ENCODE assay signal across 33 cellular contexts in the genomic region with DNA sequence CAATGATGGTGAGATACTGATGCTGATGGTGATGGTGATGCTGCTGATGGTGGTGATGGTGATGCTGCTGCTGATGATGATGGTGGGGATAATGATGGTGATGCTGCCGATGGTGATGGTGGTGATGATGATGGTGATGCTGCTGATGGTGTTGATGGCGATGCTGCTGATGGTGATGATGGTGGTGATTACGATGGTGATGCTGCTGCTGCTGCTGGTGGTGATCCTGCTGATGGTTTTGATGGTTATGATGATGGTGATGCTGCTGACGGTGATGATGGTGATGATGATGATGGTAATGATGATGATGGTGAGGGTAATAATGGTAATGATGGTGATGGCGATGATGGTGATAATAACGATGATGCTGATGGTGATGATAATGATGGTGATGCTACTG. TPM values are rescaled to one million over a fixed set of nuclear protein-coding genes. Genes with fewer than 3 reads are reported as not detected.
"Had no signal": no experiment of that assay in that cellular context is flagged by ENCODE, and none has a peak within 500 bp of the region (broad histone marks: within the 10 kb centered on the region; RNA-seq: fewer than 3 reads in every experiment).

No MANE protein-coding gene starts in this region.

- H3K36me3 ChIP-seq: ascending aorta, breast epithelium, esophagus muscularis mucosa, gastrocnemius medialis, heart left ventricle had no signal

- H3K4me1 ChIP-seq: ascending aorta, breast epithelium, foreskin keratinocyte, gastrocnemius medialis had no signal

- DNase-seq: activated CD4-positive, alpha-beta memory T cell treated with anti-CD3 and anti-CD28 coated beads for 36 hours; activated CD4-positive, alpha-beta T cell treated with anti-CD3 and anti-CD28 coated beads for 36 hours; activated CD4-positive, alpha-beta T cell treated with anti-CD3 and anti-CD28 coated beads, Interleukin-2, amount 10 ng/mL, durations not matched to agents 24 days and 14 days; activated CD4-positive, CD25-positive, alpha-beta regulatory T cell; activated CD4-positive, CD25-positive, alpha-beta regulatory T cell treated with anti-CD3 and anti-CD28 coated beads, Interleukin-2, amount 50 U/mL, for 72 hours; activated CD8-positive, alpha-beta memory T cell treated with anti-CD3 and anti-CD28 coated beads, Interleukin-2, amount 10 ng/mL, durations not matched to agents 7 days and 5 days; activated CD8-positive, alpha-beta memory T cell treated with anti-CD3 and anti-CD28 coated beads, Interleukin-2, amount 50 U/mL, for 4 hours; activated CD8-positive, alpha-beta T cell treated with anti-CD3 and anti-CD28 coated beads, Interleukin-2, amount 10 ng/mL, durations not matched to agents 7 days and 5 days; activated gamma-delta T cell; activated naive CD4-positive, alpha-beta T cell; activated naive CD4-positive, alpha-beta T cell treated with anti-CD3 and anti-CD28 coated beads, Interleukin-2, amount 10 ng/mL, durations not matched to agents 7 days and 5 days; activated naive CD8-positive, alpha-beta T cell treated with anti-CD3 and anti-CD28 coated beads, Interleukin-2, amount 10 ng/mL, durations not matched to agents 7 days and 5 days; activated T-cell treated with anti-CD3 and anti-CD28 coated beads, Interleukin-2, amount 50 U/mL, for 1 hour; activated T-cell treated with anti-CD3 and anti-CD28 coated beads, Interleukin-2, amount 50 U/mL, for 48 hours; dorsolateral prefrontal cortex; effector memory CD4-positive, alpha-beta T cell; endodermal cell; erythroblast; foreskin keratinocyte; gastrocnemius medialis; glutamatergic neuron; heart left ventricle; T-helper 2 cell had no signal

- H3K27ac ChIP-seq: ascending aorta, breast epithelium, coronary artery, dorsolateral prefrontal cortex, esophagus muscularis mucosa, foreskin keratinocyte, gastrocnemius medialis, heart left ventricle had no signal

- H3K4me3 ChIP-seq: ascending aorta, breast epithelium, coronary artery, dorsolateral prefrontal cortex, esophagus muscularis mucosa, gastrocnemius medialis, heart left ventricle had no signal

- ATAC-seq: activated CD4-positive, alpha-beta T cell treated with anti-CD3 and anti-CD28 coated beads for 36 hours; activated CD8-positive, alpha-beta memory T cell treated with anti-CD3 and anti-CD28 coated beads, Interleukin-2, amount 10 ng/mL, durations not matched to agents 7 days and 5 days; activated CD8-positive, alpha-beta T cell treated with anti-CD3 and anti-CD28 coated beads, Interleukin-2, amount 10 ng/mL, durations not matched to agents 7 days and 5 days; activated naive CD4-positive, alpha-beta T cell treated with anti-CD3 and anti-CD28 coated beads, Interleukin-2, amount 50 U/mL, for 72 hours; foreskin keratinocyte; gastrocnemius medialis; heart left ventricle had no signal

- H3K27me3 ChIP-seq: ascending aorta had no signal

- H3K9me3 ChIP-seq: ascending aorta, breast epithelium, esophagus muscularis mucosa, gastrocnemius medialis, heart left ventricle had no signal

RNA-seq across cellular contexts. Expression of a gene that starts 50.0 kb away (rescaled TPM):
- total RNA-seq: activated CD4-positive, alpha-beta memory T cell treated with anti-CD3 and anti-CD28 coated beads for 36 hours; activated CD4-positive, alpha-beta T cell treated with anti-CD3 and anti-CD28 coated beads for 36 hours; activated CD4-positive, alpha-beta T cell treated with anti-CD3 and anti-CD28 coated beads, Interleukin-2, amount 10 ng/mL, durations not matched to agents 24 days and 14 days; activated CD8-positive, alpha-beta memory T cell treated with anti-CD3 and anti-CD28 coated beads for 36 hours; activated CD8-positive, alpha-beta memory T cell treated with anti-CD3 and anti-CD28 coated beads, Interleukin-2, amount 10 ng/mL, durations not matched to agents 7 days and 5 days; activated CD8-positive, alpha-beta T cell treated with anti-CD3 and anti-CD28 coated beads, Interleukin-2, amount 10 ng/mL, durations not matched to agents 7 days and 5 days; activated naive CD4-positive, alpha-beta T cell treated with anti-CD3 and anti-CD28 coated beads, Interleukin-2, amount 50 U/mL, for 72 hours; activated naive CD8-positive, alpha-beta T cell treated with anti-CD3 and anti-CD28 coated beads, Interleukin-2, amount 10 ng/mL, durations not matched to agents 7 days and 5 days; activated T-helper 1 cell treated with anti-CD3 and anti-CD28 coated beads, Interleukin-12 subunit alpha, Interleukin-12 subunit beta, Interleukin-2, Interleukin-4 antibody, amounts not matched to agents 30 ng/mL and 10 ng/mL and 1 ng/mL, durations not matched to agents 14 hours and 24 hours and 36 hours; ascending aorta; cardiac septum; cerebellum; gastrocnemius medialis; heart left ventricle; T-helper 1 cell treated with Interleukin-12 subunit alpha and Interleukin-12 subunit beta and Interleukin-4 antibody, amounts not matched to agents 30 ng/mL and 1 ng/mL, for 36 hours had no signal
